In genomic region chr9:34760196-34761040, GRCh38 we compare ENCODE assay signal across 8 cellular contexts. TPM values are rescaled to one million over a fixed set of nuclear protein-coding genes. Genes with fewer than 3 reads are reported as not detected.
DNase-seq lines count a peak whose midpoint lies in the region; FAIRE-seq and TF ChIP-seq lines count a peak whose summit lies in the region.
"Not testable (repeated sequence)": the region's sequence is repeated elsewhere in the genome, so short reads cannot be mapped to it uniquely, and the experiment has no call there.

No MANE protein-coding gene starts in this region.

- peaks cover 25% of the 10 kb centered on the region for H3K27me3 Mint-ChIP-seq in T-helper 2 cell treated with Interferon-gamma antibody and Interleukin-4, amounts not matched to agents 5 μg/mL and 100 μg/mL, for 36 hours (ENCODE audit: low read depth)

- not testable (repeated sequence) for FAIRE-seq in H54 (lab: Jason Lieb, UNC)

- H3K4me3 Mint-ChIP-seq in T-helper 2 cell treated with Interferon-gamma antibody and Interleukin-4, amounts not matched to agents 5 μg/mL and 100 μg/mL, for 36 hours: not testable (repeated sequence)

- not testable (repeated sequence) for H3K27ac Mint-ChIP-seq in T-helper 2 cell treated with Interferon-gamma antibody and Interleukin-4, amounts not matched to agents 5 μg/mL and 100 μg/mL, for 36 hours

- DNase-seq in AML-193 (lab: John Stamatoyannopoulos, UW) (peak; percentile 6 to 15), H54 (ENCODE audit: insufficient read length, low spot score) (peak; percentile 13), NCI-H2227 (lab: John Stamatoyannopoulos, UW; ENCODE audit: unreplicated experiment) (peak; percentile 39), fibroblast of the aortic adventitia (ENCODE audit: low read depth) (peak; percentile 9), medulla oblongata (ENCODE audit: extremely low spot score) (peak; percentile 65)
- peak; percentile 22 for DNase-seq in T-helper 2 cell treated with Interferon-gamma antibody and Interleukin-4, amounts not matched to agents 5 μg/mL and 100 μg/mL, for 36 hours (ENCODE audit: low spot score)
- DNase-seq in activated naive CD4-positive, alpha-beta T cell treated with anti-CD3 and anti-CD28 coated beads, Interleukin-2, amount 50 U/mL, for 16 hours: peak; percentile 50
- peak; percentile 17 for DNase-seq in stimulated activated CD4-positive, alpha-beta T cell treated with anti-CD3 and anti-CD28 coated beads, Interleukin-2, amount 100 ng/mL, for 4 hours (ENCODE audit: low read depth)

- not testable (repeated sequence) for H3K4me1 Mint-ChIP-seq in T-helper 2 cell treated with Interferon-gamma antibody and Interleukin-4, amounts not matched to agents 5 μg/mL and 100 μg/mL, for 36 hours (ENCODE audit: low read depth)

- H3K9me3 Mint-ChIP-seq in T-helper 2 cell treated with Interferon-gamma antibody and Interleukin-4, amounts not matched to agents 5 μg/mL and 100 μg/mL, for 36 hours: not testable (repeated sequence)

- not testable (repeated sequence) for TF ChIP-seq POLR2A in H54 (IDR thresholded peaks at IDR 0.05; ENCODE audit: low read depth, low read length)

- TF ChIP-seq CTCF in fibroblast of the aortic adventitia (IDR thresholded peaks at IDR 0.05; ENCODE audit: insufficient read depth, low read length): peak; percentile 58

- H3K4me3 ChIP-seq in fibroblast of the aortic adventitia (ENCODE audit: low read depth, low read length): not testable (repeated sequence)

- not testable (repeated sequence) for H3K36me3 Mint-ChIP-seq in T-helper 2 cell treated with Interferon-gamma antibody and Interleukin-4, amounts not matched to agents 5 μg/mL and 100 μg/mL, for 36 hours (ENCODE audit: low read depth)

RNA-seq across cellular contexts. Expression of gene CCL21, which starts 50.5 kb away (rescaled TPM):
- total RNA-seq in fibroblast of the aortic adventitia (ENCODE audit: low replicate concordance): not detected in 2 replicates

Comparison
In these comparisons a context has a peak if more than half of its experiments do, and no peak if none do; other contexts are left out.
1. DNase-seq: peak in every context shown above with its lines; median percentile 65 in medulla oblongata; 50 in activated naive CD4-positive, alpha-beta T cell treated with anti-CD3 and anti-CD28 coated beads, Interleukin-2, amount 50 U/mL, for 16 hours; 39 in NCI-H2227; 22 in T-helper 2 cell treated with Interferon-gamma antibody and Interleukin-4, amounts not matched to agents 5 μg/mL and 100 μg/mL, for 36 hours; 17 in stimulated activated CD4-positive, alpha-beta T cell treated with anti-CD3 and anti-CD28 coated beads, Interleukin-2, amount 100 ng/mL, for 4 hours; 13 in H54; 10 in AML-193; 9 in fibroblast of the aortic adventitia.